ENCODE assay signal across 13 cellular contexts in the genomic region with DNA sequence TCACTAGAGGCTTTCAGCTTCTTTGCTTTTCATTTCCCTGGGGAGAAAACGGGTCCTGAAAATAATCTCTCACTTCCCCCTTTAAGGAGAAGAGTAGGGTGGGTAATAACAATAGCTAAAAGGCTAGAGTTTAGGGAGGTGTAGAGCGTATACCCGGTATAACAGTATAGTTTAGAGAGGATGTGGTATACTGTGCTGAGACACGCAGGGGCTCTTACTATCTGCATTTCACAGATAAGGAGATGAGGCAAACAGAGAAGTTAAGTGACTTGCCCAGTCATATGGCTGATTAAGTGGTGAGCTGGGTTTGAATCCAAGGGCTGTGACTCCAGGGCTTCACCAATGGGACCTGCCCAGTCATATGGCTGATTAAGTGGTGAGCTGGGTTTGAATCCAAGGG. TPM values are rescaled to one million over a fixed set of nuclear protein-coding genes. Genes with fewer than 3 reads are reported as not detected.
DNase-seq lines count a peak whose midpoint lies in the region; ATAC-seq and TF ChIP-seq lines count a peak whose summit lies in the region.
"Had no signal": no experiment of that assay in that cellular context is flagged by ENCODE, and none has a peak within 500 bp of the region (broad histone marks: within the 10 kb centered on the region; RNA-seq: fewer than 3 reads in every experiment).

No MANE protein-coding gene starts in this region.

- TF ChIP-seq EP300 in tibial nerve (IDR thresholded peaks at IDR 0.05), result no peak

- WGBS in tibial nerve, 2 donors, result 76 to 92% methylated on average over 4 of the region's 4 CpGs

- peak; percentile 63 for DNase-seq in germinal center (ENCODE audit: low spot score)
- no peak for DNase-seq in tibial nerve (ENCODE audit: low spot score in 2 of 2)
- no peak for DNase-seq in SK-N-DZ (ENCODE audit: low spot score)
- DNase-seq in middle frontal gyrus (ENCODE audit: extremely low spot score, low spot score), result no peak
- DNase-seq in HEK293T (ENCODE audit: extremely low spot score), result no peak
- DNase-seq: activated CD8-positive, alpha-beta memory T cell treated with anti-CD3 and anti-CD28 coated beads for 24 hours; body of pancreas; DMS153; SIG-M5; stimulated activated CD4-positive, alpha-beta T cell treated with anti-CD3 and anti-CD28 coated beads, Interleukin-1b, Interleukin-23, amount 100 ng/mL, for 48 hours had no signal

- peaks cover 0 to 10% (median 2%) of the 10 kb centered on the region in 4 donors for H3K4me1 ChIP-seq in tibial nerve

- POLR2A ChIA-PET in HEK293T (lab: Yijun Ruan, JAX), result interaction anchor here (1.8 kb wide), 1 partner anchor 9 kb away, joined by 4 read pairs; no protein-coding TSS in a partner anchor

- TF ChIP-seq CTCF in tibial nerve (IDR thresholded peaks at IDR 0.05), result no peak

- H3K9me3 ChIP-seq in tibial nerve, result no peaks in the 10 kb centered on the region
- H3K9me3 ChIP-seq: body of pancreas had no signal

- no peaks in the 10 kb centered on the region for H3K27me3 ChIP-seq in tibial nerve
- H3K27me3 ChIP-seq: body of pancreas had no signal

- TF ChIP-seq POLR2A in tibial nerve (IDR thresholded peaks at IDR 0.05), result no peak

- H3K27ac ChIP-seq in tibial nerve, result no peak overlapping the region
- H3K27ac ChIP-seq: body of pancreas had no signal

- CTCF ChIA-PET in HEK293T (lab: Yijun Ruan, JAX), result no interaction called here

- no peaks in the 10 kb centered on the region for H3K36me3 ChIP-seq in tibial nerve

- no peak overlapping the region for H3K4me3 ChIP-seq in tibial nerve
- H3K4me3 ChIP-seq: body of pancreas had no signal

- ATAC-seq in GM18909 (IDR thresholded peaks at IDR 0.05; ENCODE audit: poor library complexity, unreplicated experiment) (peak; percentile 65), GM21717 (IDR thresholded peaks at IDR 0.05; ENCODE audit: unreplicated experiment) (peak; percentile 58), HG03457 (IDR thresholded peaks at IDR 0.05; ENCODE audit: unreplicated experiment) (peak; percentile 67)
- ATAC-seq: body of pancreas had no signal

TF ChIP-seq in HEK293T, 16 proteins besides CTCF, POLR2A, EP300 and RAD21:
- TF ChIP-seq HDGF (IDR thresholded peaks at IDR 0.05; ENCODE audit: borderline replicate concordance), result no peak
- no peak for TF ChIP-seq FOXM1 (IDR thresholded peaks at IDR 0.05; ENCODE audit: borderline replicate concordance)
- no peak for TF ChIP-seq SUZ12 (IDR thresholded peaks at IDR 0.05)
- no peak for TF ChIP-seq ZNF384 (IDR thresholded peaks at IDR 0.05)
- TF ChIP-seq TARDBP (IDR thresholded peaks at IDR 0.05), result no peak
- TF ChIP-seq ELF4 (IDR thresholded peaks at IDR 0.05), result no peak
- TF ChIP-seq, protein P1, sequence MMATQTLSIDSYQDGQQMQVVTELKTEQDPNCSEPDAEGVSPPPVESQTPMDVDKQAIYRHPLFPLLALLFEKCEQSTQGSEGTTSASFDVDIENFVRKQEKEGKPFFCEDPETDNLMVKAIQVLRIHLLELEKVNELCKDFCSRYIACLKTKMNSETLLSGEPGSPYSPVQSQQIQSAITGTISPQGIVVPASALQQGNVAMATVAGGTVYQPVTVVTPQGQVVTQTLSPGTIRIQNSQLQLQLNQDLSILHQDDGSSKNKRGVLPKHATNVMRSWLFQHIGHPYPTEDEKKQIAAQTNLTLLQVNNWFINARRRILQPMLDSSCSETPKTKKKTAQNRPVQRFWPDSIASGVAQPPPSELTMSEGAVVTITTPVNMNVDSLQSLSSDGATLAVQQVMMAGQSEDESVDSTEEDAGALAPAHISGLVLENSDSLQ (IDR thresholded peaks at IDR 0.05), result no peak
- no peak for TF ChIP-seq FOXK2 (IDR thresholded peaks at IDR 0.05)
- TF ChIP-seq LEF1 (IDR thresholded peaks at IDR 0.05; ENCODE audit: borderline replicate concordance), result no peak

RNA-seq across cellular contexts. Expression of a gene that starts 15.0 kb away (rescaled TPM):
- 1 to 10 TPM; 2.0 to 3.3 (median 2.7) TPM for total RNA-seq in tibial nerve
- polyA plus RNA-seq in SK-N-DZ (2014; cell fraction: cytosol; rRNA removed), result 2.2 and 2.9 TPM in 2 replicates
- 3.9 and 10.8 TPM in 2 replicates for polyA plus RNA-seq in SK-N-DZ (2014; cell fraction: nucleus; rRNA removed)

RNA-seq across cellular contexts. Expression of a gene that starts 57.0 kb away (rescaled TPM):
- total RNA-seq in tibial nerve, result 10 to 100 TPM; 39.3 to 55.7 (median 44.0) TPM
- polyA plus RNA-seq in SK-N-DZ (2014; cell fraction: cytosol; rRNA removed), result 84.7 and 85.3 TPM in 2 replicates
- 54.8 and 60.8 TPM in 2 replicates for polyA plus RNA-seq in SK-N-DZ (2014; cell fraction: nucleus; rRNA removed)
